8 cellular contexts compared by ENCODE assay signal in genomic region chr7:30764030-30764991, GRCh38. TPM values are rescaled to one million over a fixed set of nuclear protein-coding genes. Genes with fewer than 3 reads are reported as not detected.
A peak's percentile ranks its signal among the peaks of the same experiment; 100 is the strongest.
DNase-seq lines count a peak whose midpoint lies in the region; ATAC-seq and TF ChIP-seq lines count a peak whose summit lies in the region.
"Had no signal": no experiment of that assay in that cellular context is flagged by ENCODE, and none has a peak within 500 bp of the region (broad histone marks: within the 10 kb centered on the region; RNA-seq: fewer than 3 reads in every experiment).

No MANE protein-coding gene starts in this region.

- dilution Hi-C loops in mammary epithelial cell (cut with HindIII; ENCODE audit: low sequenced_read_pairs) = no loop called here

- H3K9me3 ChIP-seq in tibial artery = no peaks in the 10 kb centered on the region
- no peaks in the 10 kb centered on the region for H3K9me3 ChIP-seq in mammary epithelial cell (replicated peaks; ENCODE audit: insufficient read depth, low read length)

- H3K27ac Mint-ChIP-seq in activated CD8-positive, alpha-beta memory T cell treated with anti-CD3 and anti-CD28 coated beads, Interleukin-2, amount 10 ng/mL, durations not matched to agents 7 days and 5 days = no peak overlapping the region

- WGBS in mammary epithelial cell (ENCODE audit: low coverage, missing lambda C conversion rate) = 76% methylated on average over 6 of the region's 6 CpGs

- H3K36me3 ChIP-seq in tibial artery (no peaks in the 10 kb centered on the region), mammary epithelial cell (ENCODE audit: insufficient read depth, low read length) (no peaks in the 10 kb centered on the region)

- no peak overlapping the region for H3K4me2 ChIP-seq in mammary epithelial cell (ENCODE audit: insufficient read depth, low read depth, low read length)

- no peaks in the 10 kb centered on the region for H4K20me1 ChIP-seq in mammary epithelial cell (ENCODE audit: insufficient read depth, low read length)

- no peak overlapping the region for H3K4me3 ChIP-seq in fibroblast of the aortic adventitia (ENCODE audit: low read depth, low read length)
- H3K4me3 ChIP-seq in tibial artery = no peak overlapping the region
- H3K4me3 ChIP-seq in mammary epithelial cell (replicated peaks in 1 of 3; ENCODE audit: insufficient read depth in 1 of 3, low read depth in 2 of 3, low read length in 3 of 3) = no peak overlapping the region

- intact Hi-C loops in tibial artery (cut with DNase I; ENCODE audit: low total_unique reads) = loop anchor here (10.0 kb wide), 1 partner anchor 90 kb away; no protein-coding TSS in a partner anchor
- intact Hi-C loops in mammary epithelial cell (cut with micrococcal nuclease) = no loop called here

- H2AFZ ChIP-seq in mammary epithelial cell (ENCODE audit: low read depth, low read length) = no peak overlapping the region

- peak; percentile 97 for DNase-seq in fibroblast of the aortic adventitia (ENCODE audit: low read depth)
- peak in 1 of 2 donors; percentile 86 for DNase-seq in tibial artery
- no peak for DNase-seq in activated CD8-positive, alpha-beta memory T cell treated with anti-CD3 and anti-CD28 coated beads, Interleukin-2, amount 10 ng/mL, durations not matched to agents 7 days and 5 days
- no peak for DNase-seq in NCI-H1436 (lab: John Stamatoyannopoulos, UW)
- DNase-seq in mammary epithelial cell = no peak
- DNase-seq: NK-92 treated with Interleukin-12 subunit alpha and Interleukin-12 subunit beta, amount 100 ng/mL, for 24 hours had no signal

- H3K4me1 ChIP-seq in tibial artery = peaks cover 8 to 87% (median 62%) of the 10 kb centered on the region in 4 donors
- no peaks in the 10 kb centered on the region for H3K4me1 ChIP-seq in mammary epithelial cell (ENCODE audit: insufficient read depth, low read length)

- H3K9ac ChIP-seq in mammary epithelial cell (ENCODE audit: insufficient read depth, low read length) = no peak overlapping the region

- H3K4me3 Mint-ChIP-seq in activated CD8-positive, alpha-beta memory T cell treated with anti-CD3 and anti-CD28 coated beads, Interleukin-2, amount 10 ng/mL, durations not matched to agents 7 days and 5 days = no peak overlapping the region

- no TSS peak for BruUV-seq in mammary epithelial cell (replicated peaks; lab: Mats Ljungman, UMichigan)

- in situ Hi-C loops in mammary epithelial cell (cut with MboI; ENCODE audit: low sequenced_read_pairs in 2 of 2) = no loop called here

- ATAC-seq in GM21390 (IDR thresholded peaks at IDR 0.05; ENCODE audit: unreplicated experiment) (peak; percentile 99), HG03442 (IDR thresholded peaks at IDR 0.05; ENCODE audit: unreplicated experiment) (peak; percentile 96)
- no peak for ATAC-seq in activated CD8-positive, alpha-beta memory T cell treated with anti-CD3 and anti-CD28 coated beads, Interleukin-2, amount 10 ng/mL, durations not matched to agents 7 days and 5 days

- peak overlapping the region; percentile 61 to 74 for H3K27ac ChIP-seq in tibial artery
- H3K27ac ChIP-seq in mammary epithelial cell (ENCODE audit: insufficient read depth, low read depth, low read length) = no peak overlapping the region

- no peaks in the 10 kb centered on the region for H3K79me2 ChIP-seq in mammary epithelial cell (ENCODE audit: insufficient read depth, low read length)

- TF ChIP-seq CTCF in fibroblast of the aortic adventitia (IDR thresholded peaks at IDR 0.05; ENCODE audit: insufficient read depth, low read length) (no peak), tibial artery (IDR thresholded peaks at IDR 0.05) (no peak), mammary epithelial cell (conservative IDR thresholded peaks at IDR 0.05 in 1 of 2, IDR thresholded peaks at IDR 0.05 in 1 of 2; ENCODE audit: extremely low read depth in 1 of 2, insufficient read depth in 1 of 2, low read depth in 1 of 2, low read length in 2 of 2) (no peak)

- no peaks in the 10 kb centered on the region for H3K36me3 Mint-ChIP-seq in activated CD8-positive, alpha-beta memory T cell treated with anti-CD3 and anti-CD28 coated beads, Interleukin-2, amount 10 ng/mL, durations not matched to agents 7 days and 5 days

- H3K9me3 Mint-ChIP-seq in activated CD8-positive, alpha-beta memory T cell treated with anti-CD3 and anti-CD28 coated beads, Interleukin-2, amount 10 ng/mL, durations not matched to agents 7 days and 5 days (ENCODE audit: low read depth) = no peaks in the 10 kb centered on the region

- H3K27me3 ChIP-seq in tibial artery (no peaks in the 10 kb centered on the region), mammary epithelial cell (ENCODE audit: insufficient read depth, low read length) (no peaks in the 10 kb centered on the region)

- no peaks in the 10 kb centered on the region for H3K4me1 Mint-ChIP-seq in activated CD8-positive, alpha-beta memory T cell treated with anti-CD3 and anti-CD28 coated beads, Interleukin-2, amount 10 ng/mL, durations not matched to agents 7 days and 5 days

- CTCF ChIA-PET in activated CD8-positive, alpha-beta memory T cell treated with anti-CD3 and anti-CD28 coated beads, Interleukin-2, amount 10 ng/mL, durations not matched to agents 7 days and 5 days (lab: Charles Lee) = no interaction called here
- CTCF ChIA-PET in mammary epithelial cell (lab: Charles Lee; ENCODE audit: low non-redundant PET) = interaction anchor here (0.6 kb wide), 1 partner anchor 35 kb away, joined by 3 read pairs; no protein-coding TSS in a partner anchor

- peaks cover 11% of the 10 kb centered on the region for H3K27me3 Mint-ChIP-seq in activated CD8-positive, alpha-beta memory T cell treated with anti-CD3 and anti-CD28 coated beads, Interleukin-2, amount 10 ng/mL, durations not matched to agents 7 days and 5 days

RNA-seq across cellular contexts. Expression of gene MINDY4, which starts 6.9 kb away (rescaled TPM):
- 7.3 and 13.2 TPM in 2 replicates for total RNA-seq in fibroblast of the aortic adventitia (ENCODE audit: low replicate concordance)
- total RNA-seq in activated CD8-positive, alpha-beta memory T cell treated with anti-CD3 and anti-CD28 coated beads, Interleukin-2, amount 10 ng/mL, durations not matched to agents 7 days and 5 days = 1 to 10 TPM; 1.1 to 1.3 TPM
- 1 to 10 TPM; 3.6 to 6.8 TPM for total RNA-seq in mammary epithelial cell
- 1.9 TPM for polyA plus RNA-seq in mammary epithelial cell
- polyA minus RNA-seq in mammary epithelial cell = 1.3 TPM

RNA-seq across cellular contexts. Expression of gene INMT, which starts 12.4 kb away (rescaled TPM):
- total RNA-seq in fibroblast of the aortic adventitia (ENCODE audit: low replicate concordance) (2.5 and 219 TPM in 2 replicates), mammary epithelial cell (not detected)
- under 1 TPM in 1 of 2 experiments, not detected in 1; 0.12 TPM for total RNA-seq in activated CD8-positive, alpha-beta memory T cell treated with anti-CD3 and anti-CD28 coated beads, Interleukin-2, amount 10 ng/mL, durations not matched to agents 7 days and 5 days
- polyA plus RNA-seq in mammary epithelial cell = not detected
- not detected for polyA minus RNA-seq in mammary epithelial cell
